ENCODE assay signal across 27 cellular contexts in the genomic region with DNA sequence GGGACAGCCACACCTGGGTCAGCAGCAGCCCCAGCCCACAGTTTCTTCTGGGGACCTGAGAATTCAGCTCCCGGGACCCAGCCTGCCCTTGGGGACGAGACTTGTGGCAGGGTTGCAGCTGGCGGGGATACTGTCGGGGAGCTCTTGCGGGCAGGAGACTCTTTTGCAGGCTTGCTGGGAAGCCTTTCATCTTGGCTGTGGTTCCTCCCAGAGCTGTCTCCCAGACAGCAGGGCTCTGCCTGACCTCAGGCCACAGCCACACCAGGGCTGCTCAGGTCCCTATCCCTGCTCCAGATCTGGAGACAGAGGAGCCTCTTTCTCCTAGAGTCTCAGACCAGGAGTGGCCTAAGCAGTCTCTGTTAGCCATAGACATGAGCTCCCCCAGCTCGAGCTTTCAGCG. TPM values are rescaled to one million over a fixed set of nuclear protein-coding genes. Genes with fewer than 3 reads are reported as not detected.
A peak's percentile ranks its signal among the peaks of the same experiment; 100 is the strongest.
DNase-seq lines count a peak whose midpoint lies in the region; ATAC-seq and TF ChIP-seq lines count a peak whose summit lies in the region.
"Had no signal": no experiment of that assay in that cellular context is flagged by ENCODE, and none has a peak within 500 bp of the region (broad histone marks: within the 10 kb centered on the region; RNA-seq: fewer than 3 reads in every experiment).

No MANE protein-coding gene starts in this region.

- H3K36me3 ChIP-seq in BLaER1 treated with 17β-estradiol and CSF1 and Interleukin-3, amounts not matched to agents 10 nM and 100 nM = no peaks in the 10 kb centered on the region
- no peaks in the 10 kb centered on the region for H3K36me3 ChIP-seq in endodermal cell (ENCODE audit: control insufficient read depth, insufficient read depth, low read length)
- no peaks in the 10 kb centered on the region for H3K36me3 ChIP-seq in neuronal stem cell (replicated peaks in 1 of 2; ENCODE audit: control insufficient read depth in 2 of 2, insufficient read depth in 2 of 2, low read length in 2 of 2)
- H3K36me3 ChIP-seq in prostate gland = no peaks in the 10 kb centered on the region
- H3K36me3 ChIP-seq: BE2C had no signal

- H3K9me3 Mint-ChIP-seq in endodermal cell = no peaks in the 10 kb centered on the region
- H3K9me3 Mint-ChIP-seq: CD4-positive, alpha-beta T cell; GM23338 had no signal

- 92 to 100% methylated on average over 7 of the region's 7 CpGs for WGBS in endodermal cell (ENCODE audit: insufficient coverage in 1 of 2, insufficient read length in 1 of 2), 2 experiments
- WGBS in neuronal stem cell (ENCODE audit: extremely low coverage in 2 of 2, insufficient read length in 2 of 2, insufficient replicate concordance in 1 of 2), 2 donors = no CpG with 5 or more reads among the region's 7 CpGs
- WGBS in prostate gland = 91% methylated on average over 7 of the region's 7 CpGs

- H3K9me3 ChIP-seq in BLaER1 treated with 17β-estradiol and CSF1 and Interleukin-3, amounts not matched to agents 10 nM and 100 nM (replicated peaks in 1 of 11) = no peaks in the 10 kb centered on the region
- H3K9me3 ChIP-seq in endodermal cell (ENCODE audit: control insufficient read depth, low read length) (no peaks in the 10 kb centered on the region), neuronal stem cell (replicated peaks in 1 of 2; ENCODE audit: control insufficient read depth in 2 of 2, insufficient read depth in 1 of 2, low read depth in 1 of 2, low read length in 2 of 2) (no peaks in the 10 kb centered on the region), prostate gland (no peaks in the 10 kb centered on the region)
- H3K9me3 ChIP-seq: BE2C, SK-N-SH had no signal

- H3K4me2 ChIP-seq in BLaER1 treated with 17β-estradiol and CSF1 and Interleukin-3, amounts not matched to agents 10 nM and 100 nM = peak overlapping the region in 9 of 11 experiments; percentile 26 to 99 (median 86); a peak in 17 of 22 replicates
- no peak overlapping the region for H3K4me2 ChIP-seq in neuronal stem cell (ENCODE audit: insufficient read depth, low read length, poor library complexity, severe bottlenecking)
- H3K4me2 ChIP-seq: SK-N-SH had no signal

- no peak overlapping the region for H2BK5ac ChIP-seq in neuronal stem cell (ENCODE audit: low read length)

- no peak overlapping the region for H2BK12ac ChIP-seq in neuronal stem cell (ENCODE audit: low read length)

- H2BK15ac ChIP-seq in neuronal stem cell (ENCODE audit: low read length) = no peak overlapping the region

- no peak overlapping the region for H3K4me3 ChIP-seq in BLaER1 treated with 17β-estradiol and CSF1 and Interleukin-3, amounts not matched to agents 10 nM and 100 nM
- H3K4me3 ChIP-seq in endodermal cell (ENCODE audit: low read length) (no peak overlapping the region), neuronal stem cell (ENCODE audit: low read length in 2 of 2) (no peak overlapping the region), prostate gland (no peak overlapping the region)
- H3K4me3 ChIP-seq: GM12878, GM23338 had no signal

- ATAC-seq in GM21526 (IDR thresholded peaks at IDR 0.05; ENCODE audit: low FRiP score, unreplicated experiment) (no peak), HG02840 (IDR thresholded peaks at IDR 0.05; ENCODE audit: low FRiP score, unreplicated experiment) (no peak)
- ATAC-seq: GM12878, HCT116, HepG2, PC-3 had no signal

- H3K79me1 ChIP-seq in neuronal stem cell (ENCODE audit: low read depth, low read length) = no peaks in the 10 kb centered on the region

- no peak overlapping the region for H4K8ac ChIP-seq in neuronal stem cell (ENCODE audit: low read depth, low read length)

- H2AK5ac ChIP-seq in neuronal stem cell (ENCODE audit: low read depth, low read length) = peak overlapping the region; percentile 93

- no peak overlapping the region for H3K14ac ChIP-seq in neuronal stem cell (ENCODE audit: low read length)

- peaks cover 22% of the 10 kb centered on the region for H3K4me1 Mint-ChIP-seq in endodermal cell

- peaks cover 7% of the 10 kb centered on the region for H3K27me3 Mint-ChIP-seq in endodermal cell (ENCODE audit: insufficient read depth)

- H3K27ac Mint-ChIP-seq in endodermal cell = no peak overlapping the region
- H3K27ac Mint-ChIP-seq: CD4-positive, alpha-beta T cell; GM23338 had no signal

- H4K20me1 ChIP-seq in BLaER1 treated with 17β-estradiol and CSF1 and Interleukin-3, amounts not matched to agents 10 nM and 100 nM = peaks cover 0 to 69% (median 0%) of the 10 kb centered on the region in 11 experiments; a peak in 9 of 22 replicates

- peaks cover 0 to 42% (median 0%) of the 10 kb centered on the region in 11 experiments; a peak in 10 of 22 replicates for H3K27me3 ChIP-seq in BLaER1 treated with 17β-estradiol and CSF1 and Interleukin-3, amounts not matched to agents 10 nM and 100 nM
- peaks cover 11% of the 10 kb centered on the region for H3K27me3 ChIP-seq in endodermal cell (ENCODE audit: control insufficient read depth, insufficient read depth, low read length, poor library complexity, severe bottlenecking)
- H3K27me3 ChIP-seq in neuronal stem cell (ENCODE audit: control insufficient read depth in 3 of 3, insufficient read depth in 3 of 3, low read depth in 1 of 3, low read length in 3 of 3) = peaks cover 0 to 49% (median 13%) of the 10 kb centered on the region in 3 experiments
- peaks cover 5% of the 10 kb centered on the region for H3K27me3 ChIP-seq in prostate gland (replicated peaks; ENCODE audit: insufficient read depth)
- H3K27me3 ChIP-seq: BE2C had no signal

- H3K18ac ChIP-seq in neuronal stem cell (ENCODE audit: low read length) = no peak overlapping the region

- intact Hi-C loops in prostate gland (cut with DNase I) = no loop called here

- DNase-seq in RPMI8226 (peak; percentile 61), endodermal cell (peak; percentile 55), neuronal stem cell (ENCODE audit: low spot score) (no peak), mucosa of gallbladder (ENCODE audit: low spot score) (no peak), prostate gland (ENCODE audit: low spot score) (no peak)
- DNase-seq: 8988T; ACHN; BE2C; CD4-positive, alpha-beta T cell; GDM1; Karpas-422; NCI-H1436; NCI-H187 treated with DMSO at 0.1 percent for 48 hours; NCI-H524 treated with DMSO at 0.1 percent for 48 hours; NCI-H774; PC-3; SK-N-SH; SW 1271 had no signal

- H3K4me3 Mint-ChIP-seq in endodermal cell = no peak overlapping the region
- H3K4me3 Mint-ChIP-seq: CD4-positive, alpha-beta T cell; GM23338 had no signal

- TF ChIP-seq CTCF in endodermal cell (conservative IDR thresholded peaks at IDR 0.05) (no peak), prostate gland (IDR thresholded peaks at IDR 0.05) (no peak)

- peak overlapping the region in 4 of 11 experiments; percentile 7 to 30 (median 20); a peak in 3 of 22 replicates for H3K9ac ChIP-seq in BLaER1 treated with 17β-estradiol and CSF1 and Interleukin-3, amounts not matched to agents 10 nM and 100 nM
- H3K9ac ChIP-seq in endodermal cell (ENCODE audit: extremely low read depth, low read length, poor library complexity, severe bottlenecking) (no peak overlapping the region), neuronal stem cell (ENCODE audit: low read depth, low read length, poor library complexity) (peak overlapping the region; percentile 27)
- H3K9ac ChIP-seq: SK-N-SH had no signal

- TF ChIP-seq POLR2A in prostate gland (IDR thresholded peaks at IDR 0.05) = no peak

- no peak overlapping the region for H3K23ac ChIP-seq in neuronal stem cell (ENCODE audit: low read depth, low read length, poor library complexity)

- H3K36me3 Mint-ChIP-seq in endodermal cell (ENCODE audit: low read depth) = no peaks in the 10 kb centered on the region

- H2AFZ ChIP-seq in neuronal stem cell (ENCODE audit: low read length) = no peak overlapping the region

- H3K4me1 ChIP-seq in BLaER1 treated with 17β-estradiol and CSF1 and Interleukin-3, amounts not matched to agents 10 nM and 100 nM = peaks cover 34 to 85% (median 83%) of the 10 kb centered on the region in 10 experiments
- H3K4me1 ChIP-seq in endodermal cell (ENCODE audit: control insufficient read depth, insufficient read depth, low read length) (peaks cover 13% of the 10 kb centered on the region), neuronal stem cell (ENCODE audit: control insufficient read depth in 2 of 2, insufficient read depth in 1 of 2, low read depth in 1 of 2, low read length in 2 of 2) (peaks cover 33 to 35% of the 10 kb centered on the region in 2 donors), prostate gland (replicated peaks) (peaks cover 6% of the 10 kb centered on the region)

- H4K91ac ChIP-seq in neuronal stem cell (ENCODE audit: low read depth, low read length, poor library complexity) = no peak overlapping the region

- H3K4ac ChIP-seq in neuronal stem cell (ENCODE audit: low read length) = no peak overlapping the region

- H2BK120ac ChIP-seq in neuronal stem cell (ENCODE audit: low read depth, low read length) = peak overlapping the region; percentile 38

- no peak overlapping the region for H3K27ac ChIP-seq in BLaER1 treated with 17β-estradiol and CSF1 and Interleukin-3, amounts not matched to agents 10 nM and 100 nM
- no peak overlapping the region for H3K27ac ChIP-seq in endodermal cell (ENCODE audit: low read depth, low read length)
- no peak overlapping the region for H3K27ac ChIP-seq in neuronal stem cell (replicated peaks; ENCODE audit: low read length)
- H3K27ac ChIP-seq in prostate gland = no peak overlapping the region
- H3K27ac ChIP-seq: RWPE1 had no signal

RNA-seq across cellular contexts. Expression of a gene that starts 4.7 kb away (rescaled TPM):
- not detected for total RNA-seq in endodermal cell
- polyA plus RNA-seq in endodermal cell (2013, experiment 1 of 2) = not detected
- polyA plus RNA-seq in endodermal cell (2013, experiment 2 of 2) = 0.50 TPM
- not detected for polyA plus RNA-seq in neuronal stem cell (2013, experiment 1 of 2)
- polyA plus RNA-seq in neuronal stem cell (2013, experiment 2 of 2) = not detected
- total RNA-seq in mucosa of gallbladder = not detected
- not detected for total RNA-seq in prostate gland
- total RNA-seq: CD4-positive, alpha-beta T cell; GM12878; GM23338; HepG2; HT1080; PC-3 had no signal
- polyA plus RNA-seq: GM12878, GM23338, HepG2, SK-N-SH had no signal

RNA-seq across cellular contexts. Expression of a gene that starts 5.0 kb away (rescaled TPM):
- total RNA-seq in endodermal cell (under 1 TPM; 0.18 to 0.93 TPM), mucosa of gallbladder (14.0 TPM), prostate gland (10 to 100 TPM in 1 of 2 donors, 1 to 10 TPM in 1; 1.6 to 11.6 TPM)
- polyA plus RNA-seq in endodermal cell (2013, experiment 1 of 2) = 2.2 TPM
- 3.0 TPM for polyA plus RNA-seq in endodermal cell (2013, experiment 2 of 2)
- polyA plus RNA-seq in neuronal stem cell (2013, experiment 1 of 2) = 0.17 TPM
- polyA plus RNA-seq in neuronal stem cell (2013, experiment 2 of 2) = 0.15 TPM
- total RNA-seq: GM12878, HT1080, PC-3 had no signal

RNA-seq across cellular contexts. Expression of a gene that starts 50.6 kb away (rescaled TPM):
- total RNA-seq in endodermal cell (10 to 100 TPM; 11.6 to 17.7 TPM), mucosa of gallbladder (18.4 TPM), prostate gland (1 to 10 TPM in 1 of 2 donors, under 1 TPM in 1; 0.77 to 3.4 TPM)
- polyA plus RNA-seq in endodermal cell (2013, experiment 1 of 2) = 10.7 TPM
- polyA plus RNA-seq in endodermal cell (2013, experiment 2 of 2) = 10.5 TPM
- polyA plus RNA-seq in neuronal stem cell (2013, experiment 1 of 2) = 3.7 TPM
- 3.8 TPM for polyA plus RNA-seq in neuronal stem cell (2013, experiment 2 of 2)

Comparison
In these comparisons a context has a peak if more than half of its experiments do, and no peak if none do; other contexts are left out.
1. DNase-seq: peak in RPMI8226 (single experiment) and endodermal cell (single experiment); none in neuronal stem cell (single experiment), mucosa of gallbladder (single experiment) and prostate gland (single experiment).